In the genomic region with DNA sequence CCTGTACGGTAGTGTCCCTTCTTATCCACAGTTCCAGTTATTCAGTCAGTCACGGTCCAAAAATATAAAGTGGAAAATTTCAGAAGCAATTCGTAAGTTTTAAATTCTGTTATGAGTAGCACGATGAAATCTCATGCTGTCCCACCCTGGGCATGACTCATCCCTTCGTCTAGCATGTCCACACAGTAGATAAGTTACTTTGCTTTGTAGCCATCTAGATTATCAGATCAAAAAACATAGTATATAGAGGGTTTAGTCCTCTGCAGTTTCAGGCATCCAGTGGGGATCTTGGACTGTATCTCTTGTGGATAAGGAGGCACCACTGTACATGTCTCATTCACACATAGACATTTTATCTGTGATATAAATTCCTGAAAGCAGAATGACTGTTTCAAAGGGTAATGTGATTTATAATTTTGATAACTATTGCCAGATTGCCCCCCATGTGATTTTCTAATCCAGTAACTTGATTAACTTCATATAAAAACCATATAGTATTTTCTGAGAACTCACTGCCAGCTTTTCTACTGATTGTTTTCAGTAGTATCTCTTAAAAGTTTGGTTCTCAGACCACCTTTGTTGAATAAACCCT, we compare ENCODE assay signal across 18 cellular contexts.
DNase-seq lines count a peak whose midpoint lies in the region; ATAC-seq and TF ChIP-seq lines count a peak whose summit lies in the region.
"Had no signal": no experiment of that assay in that cellular context is flagged by ENCODE, and none has a peak within 500 bp of the region (broad histone marks: within the 10 kb centered on the region; RNA-seq: fewer than 3 reads in every experiment).

No MANE protein-coding gene starts in this region.

- H3K4me2 ChIP-seq in trophoblast cell (ENCODE audit: low read length) = no peak overlapping the region

- DNase-seq in activated CD4-positive, alpha-beta T cell treated with anti-CD3 and anti-CD28 coated beads for 36 hours = no peak
- DNase-seq in activated CD4-positive, alpha-beta T cell treated with anti-CD3 and anti-CD28 coated beads, Interleukin-2, amount 50 U/mL, for 4 hours = no peak
- DNase-seq in T-helper 17 cell = no peak
- DNase-seq in epithelial cell of esophagus (ENCODE audit: low read depth) = peak; percentile 52
- peak; percentile 27 to 65 for DNase-seq in trophoblast cell
- no peak for DNase-seq in NCI-H1048 (lab: John Stamatoyannopoulos, UW)
- DNase-seq in DMS79 (lab: John Stamatoyannopoulos, UW) = no peak
- DNase-seq: activated CD8-positive, alpha-beta memory T cell treated with anti-CD3 and anti-CD28 coated beads, Interleukin-2, amount 10 ng/mL, durations not matched to agents 7 days and 5 days; activated naive CD8-positive, alpha-beta T cell treated with anti-CD3 and anti-CD28 coated beads, Interleukin-2, amount 10 ng/mL, durations not matched to agents 7 days and 5 days; CD8-positive, alpha-beta T cell; MV-4-11 had no signal

- WGBS in trophoblast cell (ENCODE audit: extremely low coverage, insufficient coverage, insufficient read length) = no CpG with 5 or more reads among the region's 5 CpGs

- H2BK120ac ChIP-seq in trophoblast cell (ENCODE audit: insufficient read depth, low read length, poor library complexity) = no peak overlapping the region

- no peak overlapping the region for H3K18ac ChIP-seq in trophoblast cell (ENCODE audit: low read length)

- peaks cover 3% of the 10 kb centered on the region for H3K4me1 Mint-ChIP-seq in activated CD4-positive, alpha-beta T cell treated with anti-CD3 and anti-CD28 coated beads for 36 hours
- peaks cover 12% of the 10 kb centered on the region for H3K4me1 Mint-ChIP-seq in T-helper 17 cell

- TF ChIP-seq CTCF in epithelial cell of esophagus (IDR thresholded peaks at IDR 0.05; ENCODE audit: insufficient read depth, low read depth, low read length, missing control alignments) = no peak

- H3K36me3 ChIP-seq in trophoblast cell (ENCODE audit: control insufficient read depth in 1 of 2, insufficient read depth in 2 of 2, low read length in 2 of 2) = peaks cover 29 to 51% of the 10 kb centered on the region in 2 experiments

- H3K23ac ChIP-seq in trophoblast cell (ENCODE audit: low read length) = no peak overlapping the region

- no peaks in the 10 kb centered on the region for H3K27me3 Mint-ChIP-seq in activated CD4-positive, alpha-beta T cell treated with anti-CD3 and anti-CD28 coated beads for 36 hours
- no peaks in the 10 kb centered on the region for H3K27me3 Mint-ChIP-seq in T-helper 17 cell
- H3K27me3 Mint-ChIP-seq: activated CD8-positive, alpha-beta memory T cell treated with anti-CD3 and anti-CD28 coated beads, Interleukin-2, amount 10 ng/mL, durations not matched to agents 7 days and 5 days; activated naive CD8-positive, alpha-beta T cell treated with anti-CD3 and anti-CD28 coated beads, Interleukin-2, amount 10 ng/mL, durations not matched to agents 7 days and 5 days; dendritic cell treated with granulocyte-macrophage colony-stimulating factor and Interleukin-4, amounts not matched to agents 40 ng/mL and 50 ng/mL, for 4 days; stimulated activated memory B cell treated with anti-CD40 and anti-IgM and Interleukin-4, amounts not matched to agents 10 μg/mL and 1 μg/mL and 100 μg/mL, for 72 hours had no signal

- no peak overlapping the region for H3K27ac ChIP-seq in trophoblast cell (ENCODE audit: low read depth, low read length)
- H3K27ac ChIP-seq: foreskin keratinocyte, SJSA1 had no signal

- no peak overlapping the region for H3K14ac ChIP-seq in trophoblast cell (ENCODE audit: low read length)

- H2AK5ac ChIP-seq in trophoblast cell (ENCODE audit: low read length) = no peak overlapping the region

- no peak overlapping the region for H3K4me3 Mint-ChIP-seq in activated CD4-positive, alpha-beta T cell treated with anti-CD3 and anti-CD28 coated beads for 36 hours
- H3K4me3 Mint-ChIP-seq in T-helper 17 cell = no peak overlapping the region
- H3K4me3 Mint-ChIP-seq: activated CD8-positive, alpha-beta memory T cell treated with anti-CD3 and anti-CD28 coated beads, Interleukin-2, amount 10 ng/mL, durations not matched to agents 7 days and 5 days; activated naive CD8-positive, alpha-beta T cell treated with anti-CD3 and anti-CD28 coated beads, Interleukin-2, amount 10 ng/mL, durations not matched to agents 7 days and 5 days; CD8-positive, alpha-beta T cell; dendritic cell treated with granulocyte-macrophage colony-stimulating factor and Interleukin-4, amounts not matched to agents 40 ng/mL and 50 ng/mL, for 4 days; stimulated activated memory B cell treated with anti-CD40 and anti-IgM and Interleukin-4, amounts not matched to agents 10 μg/mL and 1 μg/mL and 100 μg/mL, for 72 hours had no signal

- H4K12ac ChIP-seq in trophoblast cell (ENCODE audit: low read depth, low read length) = no peak overlapping the region

- no peaks in the 10 kb centered on the region for H3K9me3 Mint-ChIP-seq in activated CD4-positive, alpha-beta T cell treated with anti-CD3 and anti-CD28 coated beads for 36 hours (ENCODE audit: low read depth)
- H3K9me3 Mint-ChIP-seq: activated naive CD8-positive, alpha-beta T cell treated with anti-CD3 and anti-CD28 coated beads, Interleukin-2, amount 10 ng/mL, durations not matched to agents 7 days and 5 days; CD8-positive, alpha-beta T cell; dendritic cell treated with granulocyte-macrophage colony-stimulating factor and Interleukin-4, amounts not matched to agents 40 ng/mL and 50 ng/mL, for 4 days; stimulated activated memory B cell treated with anti-CD40 and anti-IgM and Interleukin-4, amounts not matched to agents 10 μg/mL and 1 μg/mL and 100 μg/mL, for 72 hours had no signal

- no peak overlapping the region for H2BK5ac ChIP-seq in trophoblast cell (ENCODE audit: low read depth, low read length, poor library complexity)

- H3K4me3 ChIP-seq in epithelial cell of esophagus (ENCODE audit: low read length) = no peak overlapping the region
- no peak overlapping the region for H3K4me3 ChIP-seq in trophoblast cell (ENCODE audit: low read depth, low read length)
- H3K4me3 ChIP-seq: lung, SJSA1 had no signal

- peaks cover 2% of the 10 kb centered on the region for H3K79me2 ChIP-seq in trophoblast cell (ENCODE audit: control insufficient read depth, insufficient read depth, low read length, poor library complexity)

- intact Hi-C loops in activated CD4-positive, alpha-beta T cell treated with anti-CD3 and anti-CD28 coated beads for 36 hours (cut with DNase I, micrococcal nuclease) = no loop called here

- H3K79me1 ChIP-seq in trophoblast cell (ENCODE audit: low read length) = peaks cover 2% of the 10 kb centered on the region

- POLR2A ChIA-PET in activated CD4-positive, alpha-beta T cell treated with anti-CD3 and anti-CD28 coated beads for 36 hours (lab: Charles Lee) = interaction anchor here (0.6 kb wide), 1 partner anchor 16 kb away, joined by 6 read pairs; no protein-coding TSS in a partner anchor

- no peak overlapping the region for H3K4ac ChIP-seq in trophoblast cell (ENCODE audit: low read depth, low read length)

- no peak overlapping the region for H3K9ac ChIP-seq in trophoblast cell (ENCODE audit: low read length)

- H3K36me3 Mint-ChIP-seq in activated CD4-positive, alpha-beta T cell treated with anti-CD3 and anti-CD28 coated beads for 36 hours (ENCODE audit: low read depth) = peaks cover 63% of the 10 kb centered on the region
- H3K36me3 Mint-ChIP-seq in T-helper 17 cell (ENCODE audit: low read depth) = peaks cover 14% of the 10 kb centered on the region

- CTCF ChIA-PET in activated CD4-positive, alpha-beta T cell treated with anti-CD3 and anti-CD28 coated beads for 36 hours (lab: Charles Lee) = interaction anchor here (0.6 to 0.8 kb wide), 2 partner anchors 186 to 1166 kb away, joined by 3 read pairs; no protein-coding TSS in a partner anchor

- H2BK12ac ChIP-seq in trophoblast cell (ENCODE audit: low read length) = no peak overlapping the region

- no peak for ATAC-seq in activated CD4-positive, alpha-beta T cell treated with anti-CD3 and anti-CD28 coated beads for 36 hours
- no peak for ATAC-seq in T-helper 17 cell
- ATAC-seq in GM19452 (IDR thresholded peaks at IDR 0.05; ENCODE audit: unreplicated experiment) = no peak
- ATAC-seq: activated CD8-positive, alpha-beta memory T cell treated with anti-CD3 and anti-CD28 coated beads, Interleukin-2, amount 10 ng/mL, durations not matched to agents 7 days and 5 days; CD8-positive, alpha-beta T cell; foreskin keratinocyte; sciatic nerve; stimulated activated memory B cell treated with anti-CD40 and anti-IgM and Interleukin-4, amounts not matched to agents 10 μg/mL and 1 μg/mL and 100 μg/mL, for 72 hours had no signal

- no peaks in the 10 kb centered on the region for H3K27me3 ChIP-seq in trophoblast cell (ENCODE audit: insufficient read depth, low read length)
- H3K27me3 ChIP-seq: foreskin keratinocyte, SJSA1 had no signal

- peaks cover 0 to 6% of the 10 kb centered on the region in 2 experiments for H3K4me1 ChIP-seq in trophoblast cell (ENCODE audit: control insufficient read depth in 1 of 2, insufficient read depth in 2 of 2, low read length in 2 of 2)
- H3K4me1 ChIP-seq: SJSA1 had no signal

- no peak overlapping the region for H4K91ac ChIP-seq in trophoblast cell (ENCODE audit: low read depth, low read length)

- H3K27ac Mint-ChIP-seq in activated CD4-positive, alpha-beta T cell treated with anti-CD3 and anti-CD28 coated beads for 36 hours = peak overlapping the region; percentile 19
- peak overlapping the region; percentile 4 for H3K27ac Mint-ChIP-seq in T-helper 17 cell
- H3K27ac Mint-ChIP-seq: activated CD8-positive, alpha-beta memory T cell treated with anti-CD3 and anti-CD28 coated beads, Interleukin-2, amount 10 ng/mL, durations not matched to agents 7 days and 5 days; activated naive CD8-positive, alpha-beta T cell treated with anti-CD3 and anti-CD28 coated beads, Interleukin-2, amount 10 ng/mL, durations not matched to agents 7 days and 5 days; dendritic cell treated with granulocyte-macrophage colony-stimulating factor and Interleukin-4, amounts not matched to agents 40 ng/mL and 50 ng/mL, for 4 days had no signal

- no peaks in the 10 kb centered on the region for H3K9me3 ChIP-seq in T-helper 17 cell (ENCODE audit: control insufficient read depth, low read length, poor library complexity, severe bottlenecking)
- peaks cover 2% of the 10 kb centered on the region for H3K9me3 ChIP-seq in trophoblast cell (ENCODE audit: insufficient read depth, low read depth, low read length)
- H3K9me3 ChIP-seq: SJSA1 had no signal

- no peak overlapping the region for H2AFZ ChIP-seq in trophoblast cell (ENCODE audit: insufficient read depth, low read length, poor library complexity)

- H4K8ac ChIP-seq in trophoblast cell (ENCODE audit: low read depth, low read length) = no peak overlapping the region

Comparison
In these comparisons a context has a peak if more than half of its experiments do, and no peak if none do; other contexts are left out.
1. DNase-seq: peak in epithelial cell of esophagus (single experiment) and trophoblast cell (2 of 2); none in activated CD4-positive, alpha-beta T cell treated with anti-CD3 and anti-CD28 coated beads for 36 hours (single experiment), activated CD4-positive, alpha-beta T cell treated with anti-CD3 and anti-CD28 coated beads, Interleukin-2, amount 50 U/mL, for 4 hours (0 of 2), T-helper 17 cell (0 of 3), NCI-H1048 (single experiment) and DMS79 (single experiment).